Comparison of ENCODE assay signal across 11 cellular contexts in genomic region chr3:126751611-126752302, GRCh38. TPM values are rescaled to one million over a fixed set of nuclear protein-coding genes. Genes with fewer than 3 reads are reported as not detected.
DNase-seq lines count a peak whose midpoint lies in the region; ATAC-seq, FAIRE-seq and TF ChIP-seq lines count a peak whose summit lies in the region.
"Had no signal": no experiment of that assay in that cellular context is flagged by ENCODE, and none has a peak within 500 bp of the region (broad histone marks: within the 10 kb centered on the region; RNA-seq: fewer than 3 reads in every experiment).

No MANE protein-coding gene starts in this region.

- H3K9ac ChIP-seq in NT2/D1 (ENCODE audit: insufficient read length, low read depth) (peak overlapping the region; percentile 29), H1 (replicated peaks in 1 of 4; ENCODE audit: extremely low read depth in 1 of 4, low read depth in 3 of 4, low read length in 3 of 4) (no peak overlapping the region), GM23248 (no peak overlapping the region)

- peak overlapping the region in 2 of 3 experiments; percentile 18 to 40 for H3K27ac Mint-ChIP-seq in nephron
- H3K27ac Mint-ChIP-seq: stimulated activated naive CD8-positive, alpha-beta T cell treated with anti-CD3 and anti-CD28 coated beads, Interleukin-15, Interleukin-2, amounts not matched to agents 100 ng/mL and 50 ng/mL, for 24 hours; type B pancreatic cell had no signal

- in situ Hi-C loops in GM23248 (cut with MboI) = loop anchor here (5.0 to 10.0 kb wide), 2 partner anchors 226 to 703 kb away; no protein-coding TSS in a partner anchor

- no peaks in the 10 kb centered on the region for H3K27me3 ChIP-seq in NT2/D1 (ENCODE audit: insufficient read depth, insufficient read length)
- H3K27me3 ChIP-seq in H1 (replicated peaks in 1 of 4; ENCODE audit: control insufficient read depth in 3 of 4, extremely low read depth in 1 of 4, insufficient read depth in 3 of 4, low read length in 3 of 4) = no peaks in the 10 kb centered on the region
- no peaks in the 10 kb centered on the region for H3K27me3 ChIP-seq in GM23248 (replicated peaks; ENCODE audit: insufficient read depth)
- H3K27me3 ChIP-seq: heart left ventricle, right lobe of liver had no signal

- no peak for FAIRE-seq in H1 (lab: Jason Lieb, UNC)

- H4K91ac ChIP-seq in H1 (replicated peaks; ENCODE audit: insufficient read length, low read length) = no peak overlapping the region

- POLR2A ChIA-PET in H1 (lab: Charles Lee; ENCODE audit: partially characterized antibody) = interaction anchor here (0.7 to 2.7 kb wide), 7 partner anchors 15 to 249 kb away, joined by 3 to 14 read pairs (median 3); no protein-coding TSS in a partner anchor

- H3K36me3 ChIP-seq in NT2/D1 (ENCODE audit: insufficient read depth, insufficient read length, low read length) (peaks cover 3% of the 10 kb centered on the region), H1 (ENCODE audit: control insufficient read depth in 2 of 4, insufficient read depth in 4 of 4, low read length in 3 of 4) (no peaks in the 10 kb centered on the region), GM23248 (ENCODE audit: low read depth) (no peaks in the 10 kb centered on the region)
- H3K36me3 ChIP-seq: heart left ventricle, right lobe of liver had no signal

- peaks cover 12% of the 10 kb centered on the region for H3K4me1 ChIP-seq in NT2/D1 (ENCODE audit: insufficient read depth, insufficient read length)
- H3K4me1 ChIP-seq in H1 (replicated peaks in 1 of 4; ENCODE audit: control insufficient read depth in 3 of 4, insufficient read depth in 4 of 4, low read length in 3 of 4) = peaks cover 14 to 18% (median 15%) of the 10 kb centered on the region in 4 experiments
- H3K4me1 ChIP-seq in GM23248 (ENCODE audit: insufficient read depth) = peaks cover 22% of the 10 kb centered on the region
- H3K4me1 ChIP-seq: right lobe of liver had no signal

- H3K27me3 Mint-ChIP-seq in nephron (ENCODE audit: low read depth) = peaks cover 7% of the 10 kb centered on the region
- H3K27me3 Mint-ChIP-seq: stimulated activated naive CD8-positive, alpha-beta T cell treated with anti-CD3 and anti-CD28 coated beads, Interleukin-15, Interleukin-2, amounts not matched to agents 100 ng/mL and 50 ng/mL, for 24 hours; type B pancreatic cell had no signal

- no peak overlapping the region for H4K8ac ChIP-seq in H1 (ENCODE audit: extremely low read depth, insufficient read depth, low read length)

- 61% methylated on average over 7 of the region's 7 CpGs; no CpG with 5 or more reads in 1 of the 2 experiments for WGBS in H1 (ENCODE audit: extremely low coverage in 1 of 2, insufficient coverage in 1 of 2, insufficient read length in 1 of 2, insufficient replicate concordance in 2 of 2, low coverage in 1 of 2, low lambda C conversion rate in 2 of 2, missing lambda C conversion rate in 1 of 2), 2 experiments
- WGBS in GM23248 (ENCODE audit: low coverage in 1 of 2, low lambda C conversion rate in 2 of 2, missing lambda C conversion rate in 2 of 2), 2 experiments = 65 to 69% methylated on average over 7 of the region's 7 CpGs

- H3K27ac ChIP-seq in H1 (ENCODE audit: low read depth, low read length) = no peak overlapping the region
- H3K27ac ChIP-seq in GM23248 = no peak overlapping the region
- H3K27ac ChIP-seq: heart left ventricle, right lobe of liver had no signal

- no peak overlapping the region for H3K56ac ChIP-seq in H1 (replicated peaks; ENCODE audit: insufficient read length, low read depth, low read length)

- no peak overlapping the region for H3K23ac ChIP-seq in H1 (ENCODE audit: insufficient read length)

- peaks cover 38% of the 10 kb centered on the region for H3K4me1 Mint-ChIP-seq in nephron

- H3F3A ChIP-seq in GM23248 (ENCODE audit: insufficient read depth) = peaks cover 15% of the 10 kb centered on the region

- no peak overlapping the region for H4K5ac ChIP-seq in H1 (ENCODE audit: insufficient read length, low read depth, low read length)

- H2BK12ac ChIP-seq in H1 (ENCODE audit: low read depth, low read length) = peak overlapping the region; percentile 3; the same call in 1 of the 2 replicates

- no peak overlapping the region for H2AK5ac ChIP-seq in H1 (ENCODE audit: low read depth, low read length)

- H3K14ac ChIP-seq in H1 (ENCODE audit: insufficient read length) = no peak overlapping the region

- TF ChIP-seq EP300 in H1 (IDR thresholded peaks at IDR 0.05; ENCODE audit: borderline replicate concordance in 1 of 2, low read depth in 2 of 2, low read length in 2 of 2) = no peak

- TF ChIP-seq RAD21 in H1 (IDR thresholded peaks at IDR 0.05 in 1 of 2, conservative IDR thresholded peaks at IDR 0.05 in 1 of 2; ENCODE audit: low read depth in 2 of 2, low read length in 2 of 2) = no peak

- no peaks in the 10 kb centered on the region for H3K9me3 Mint-ChIP-seq in nephron
- H3K9me3 Mint-ChIP-seq: stimulated activated naive CD8-positive, alpha-beta T cell treated with anti-CD3 and anti-CD28 coated beads, Interleukin-15, Interleukin-2, amounts not matched to agents 100 ng/mL and 50 ng/mL, for 24 hours; type B pancreatic cell had no signal

- no peaks in the 10 kb centered on the region for H3K9me2 ChIP-seq in GM23248 (ENCODE audit: insufficient read depth)

- H2BK120ac ChIP-seq in H1 (replicated peaks; ENCODE audit: low read depth, low read length) = no peak overlapping the region

- H2BK5ac ChIP-seq in H1 (ENCODE audit: low read depth, low read length) = peak overlapping the region; percentile 4; the same call in 1 of the 2 replicates

- H3K9me3 ChIP-seq in NT2/D1 (ENCODE audit: insufficient read depth, low read length) (no peaks in the 10 kb centered on the region), H1 (ENCODE audit: insufficient read depth in 2 of 2, low read depth in 1 of 2, low read length in 1 of 2) (no peaks in the 10 kb centered on the region), GM23248 (ENCODE audit: low read depth) (no peaks in the 10 kb centered on the region)
- H3K9me3 ChIP-seq: heart left ventricle, right lobe of liver had no signal

- no peak overlapping the region for H3K4me3 Mint-ChIP-seq in nephron
- H3K4me3 Mint-ChIP-seq: stimulated activated naive CD8-positive, alpha-beta T cell treated with anti-CD3 and anti-CD28 coated beads, Interleukin-15, Interleukin-2, amounts not matched to agents 100 ng/mL and 50 ng/mL, for 24 hours; type B pancreatic cell had no signal

- H3K4me2 ChIP-seq in H1 (ENCODE audit: insufficient read depth in 1 of 2, low read depth in 2 of 2, low read length in 2 of 2) = peak overlapping the region; percentile 32 to 40; a peak in 3 of 4 replicates
- no peak overlapping the region for H3K4me2 ChIP-seq in GM23248 (ENCODE audit: unreplicated experiment)

- H2BK20ac ChIP-seq in H1 (ENCODE audit: low read length) = 0 out of 2 replicates have a peak overlapping the region, but pooled peaks have one; percentile 4

- no peaks in the 10 kb centered on the region; the same call in 1 of the 2 replicates for H3K79me1 ChIP-seq in H1 (ENCODE audit: low read depth, low read length)

- no peak for TF ChIP-seq POLR2A in H1 (IDR thresholded peaks at IDR 0.05; ENCODE audit: control extremely low read depth in 1 of 2, low read depth in 2 of 2, low read length in 2 of 2)

- peak; percentile 22 for ATAC-seq in GM19438 (IDR thresholded peaks at IDR 0.05; ENCODE audit: low read depth, unreplicated experiment)

- H3K4ac ChIP-seq in H1 (replicated peaks; ENCODE audit: insufficient read length, low read depth, low read length) = peak overlapping the region; percentile 40

- no peaks in the 10 kb centered on the region for H3K36me3 Mint-ChIP-seq in nephron (ENCODE audit: low read depth)
- H3K36me3 Mint-ChIP-seq: type B pancreatic cell had no signal

- TF ChIP-seq CTCF in H1 (IDR thresholded peaks at IDR 0.05; ENCODE audit: control extremely low read depth in 1 of 3, insufficient read depth in 1 of 3, low read depth in 1 of 3, low read length in 3 of 3) (no peak), nephron (IDR thresholded peaks at IDR 0.05; ENCODE audit: unreplicated experiment in 3 of 3) (no peak)

- H2AFZ ChIP-seq in H1 (ENCODE audit: low read length) (no peak overlapping the region), GM23248 (no peak overlapping the region)

- H3K18ac ChIP-seq in H1 (ENCODE audit: extremely low read depth, low read length) = peak overlapping the region; percentile 5; the same call in 1 of the 2 replicates

- H3K79me2 ChIP-seq in H1 (ENCODE audit: control insufficient read depth in 1 of 2, insufficient read depth in 2 of 2, low read length in 2 of 2) (no peaks in the 10 kb centered on the region), GM23248 (ENCODE audit: insufficient read depth) (no peaks in the 10 kb centered on the region)

- no peaks in the 10 kb centered on the region for H4K20me1 ChIP-seq in H1 (replicated peaks in 1 of 2; ENCODE audit: control insufficient read depth in 1 of 2, insufficient read depth in 2 of 2, low read length in 2 of 2)
- H4K20me1 ChIP-seq in GM23248 (ENCODE audit: insufficient read depth) = no peaks in the 10 kb centered on the region

- CTCF ChIA-PET in H1 (lab: Charles Lee; ENCODE audit: partially characterized antibody) = interaction anchor here (0.7 to 8.2 kb wide), 60 partner anchors 9 to 704 kb away, joined by 3 to 74 read pairs (median 4); partner anchors contain the start of gene PLXNA1

- no peaks in the 10 kb centered on the region for H3K23me2 ChIP-seq in H1 (ENCODE audit: low read depth, low read length)

- no peak overlapping the region for H2BK15ac ChIP-seq in H1 (ENCODE audit: low read length)

- peak; percentile 40 for DNase-seq in NT2/D1 (ENCODE audit: low read depth, low spot score)
- DNase-seq in H1 (ENCODE audit: low read depth in 1 of 2, low spot score in 2 of 2) = peak in 1 of 2 experiments; percentile 59
- DNase-seq in GM23248 = no peak
- DNase-seq in NCI-H1694 treated with DMSO at 0.1 percent for 48 hours (lab: John Stamatoyannopoulos, UW) = no peak
- DNase-seq in NCI-H1694 (lab: John Stamatoyannopoulos, UW) = no peak

- H3K4me3 ChIP-seq in NT2/D1 (ENCODE audit: insufficient read length, low read depth) = no peak overlapping the region
- no peak overlapping the region for H3K4me3 ChIP-seq in H1 (ENCODE audit: extremely low read depth in 1 of 4, insufficient read depth in 2 of 4, low read depth in 3 of 4, low read length in 4 of 4)
- no peak overlapping the region for H3K4me3 ChIP-seq in GM23248
- H3K4me3 ChIP-seq: heart left ventricle, right lobe of liver had no signal

RNA-seq across cellular contexts. Expression of gene CHCHD6, which starts 47.7 kb away (rescaled TPM):
- 36.3 and 37.6 TPM in 2 replicates for total RNA-seq in H1 (2021; fragmentation: NEBNext Ultra II Directional; extraction: Animal tissue kit (Norgen Biotek cat#: 25700))
- polyA plus RNA-seq in H1 (2011; rRNA removed) (32.4 and 39.4 TPM in 2 replicates), GM23248 (2016; fragmentation: Nextera tagmentation; extraction: Ambion mirVana) (19.9 and 21.4 TPM in 2 replicates)
- polyA plus RNA-seq in H1 (2011; cell fraction: cytosol; rRNA removed) = 55.3 TPM
- 34.8 TPM for polyA plus RNA-seq in H1 (2011; cell fraction: nucleus; rRNA removed)
- 33.9 to 47.2 TPM (median 45.8 TPM) in 4 replicates for polyA plus RNA-seq in H1 (2012, experiment 1 of 2)
- polyA plus RNA-seq in H1 (2012, experiment 2 of 2) = 38.8 TPM
- 30.0 TPM for polyA plus RNA-seq in H1 (2013, experiment 1 of 2)
- polyA plus RNA-seq in H1 (2013, experiment 2 of 2) = 30.2 TPM
- 5.7 and 8.8 TPM in 2 replicates for polyA minus RNA-seq in H1 (2011; rRNA and poly(A)+ RNA removed)
- polyA minus RNA-seq in H1 (2011; cell fraction: cytosol; rRNA and poly(A)+ RNA removed) = 11.3 TPM
- polyA minus RNA-seq in H1 (2011; cell fraction: nucleus; rRNA and poly(A)+ RNA removed) = 14.6 TPM
- total RNA-seq in GM23248 (2014; rRNA removed; shearing (Covaris generic)) = 8.9 and 15.8 TPM in 2 replicates
